In the genomic region with DNA sequence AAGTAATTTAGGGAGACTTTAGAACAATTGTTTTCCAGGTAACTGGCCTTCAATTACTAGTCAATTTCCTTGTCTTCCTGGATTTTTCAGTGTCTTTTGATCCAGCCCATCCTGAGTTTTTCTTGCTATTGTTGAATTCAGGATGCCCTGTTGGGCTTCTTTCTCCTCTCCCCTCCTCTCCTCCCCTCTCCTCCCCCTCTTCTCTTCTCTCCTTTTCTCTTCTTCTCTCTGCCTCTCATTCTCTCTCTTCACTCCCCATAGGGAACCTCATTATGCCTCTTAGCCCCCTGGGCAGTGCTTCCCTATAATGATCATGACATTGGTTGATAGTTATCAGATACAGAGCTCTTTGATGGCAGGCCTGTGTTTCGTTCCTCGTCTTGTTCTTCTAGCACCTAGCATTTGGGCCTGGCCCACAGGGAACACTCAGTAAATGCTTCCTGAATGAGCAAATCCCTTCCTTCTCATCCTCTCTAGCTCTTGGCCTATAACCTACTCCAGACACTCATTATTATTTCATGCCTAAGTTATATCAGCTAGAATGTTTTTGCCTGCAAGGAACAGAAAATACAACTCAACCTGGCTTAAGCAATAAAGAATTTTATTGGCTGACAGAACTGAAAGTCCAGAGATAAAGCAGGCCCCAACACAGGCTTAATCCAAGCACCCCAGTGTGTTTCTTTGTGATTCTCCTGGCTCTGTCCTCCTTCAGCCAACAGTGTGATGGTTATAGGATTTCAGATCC, we compare ENCODE assay signal across 28 cellular contexts. TPM values are rescaled to one million over a fixed set of nuclear protein-coding genes. Genes with fewer than 3 reads are reported as not detected.
DNase-seq lines count a peak whose midpoint lies in the region; ATAC-seq, FAIRE-seq and TF ChIP-seq lines count a peak whose summit lies in the region.
"Had no signal": no experiment of that assay in that cellular context is flagged by ENCODE, and none has a peak within 500 bp of the region (broad histone marks: within the 10 kb centered on the region; RNA-seq: fewer than 3 reads in every experiment).

No MANE protein-coding gene starts in this region.

- TF ChIP-seq CTCF in HEK293 (tag by site-specific recombination; IDR thresholded peaks at IDR 0.05) (no peak), MCF 10A (IDR thresholded peaks at IDR 0.05; ENCODE audit: unreplicated experiment) (no peak)

- H3K9me3 ChIP-seq in HEK293 (ENCODE audit: control insufficient read depth, insufficient read depth, low read depth, low read length) (no peaks in the 10 kb centered on the region), ectodermal cell (ENCODE audit: control insufficient read depth, low read length) (no peaks in the 10 kb centered on the region), small intestine (ENCODE audit: control insufficient read depth, low read depth) (no peaks in the 10 kb centered on the region)
- H3K9me3 ChIP-seq: adrenal gland, HAP-1, lower lobe of right lung, spleen had no signal

- intact Hi-C loops in MCF 10A (cut with micrococcal nuclease): no loop called here

- H3K4me1 Mint-ChIP-seq in MCF 10A (ENCODE audit: insufficient read depth, unreplicated experiment): peaks cover 7% of the 10 kb centered on the region
- H3K4me1 Mint-ChIP-seq: activated CD4-positive, alpha-beta memory T cell treated with anti-CD3 and anti-CD28 coated beads, Interleukin-2, amount 10 ng/mL, durations not matched to agents 7 days and 5 days had no signal

- H3K27ac Mint-ChIP-seq in MCF 10A (ENCODE audit: low read depth, unreplicated experiment): no peak overlapping the region
- H3K27ac Mint-ChIP-seq: activated CD4-positive, alpha-beta memory T cell treated with anti-CD3 and anti-CD28 coated beads, Interleukin-2, amount 10 ng/mL, durations not matched to agents 7 days and 5 days; type B pancreatic cell had no signal

- POLR2A ChIA-PET in HEK293 (lab: Yijun Ruan, JAX): no interaction called here
- POLR2A ChIA-PET in MCF 10A (lab: Yijun Ruan, JAX): interaction anchor here (0.6 to 0.7 kb wide), 2 partner anchors 51 to 1296 kb away, joined by 3 to 4 read pairs; no protein-coding TSS in a partner anchor

- FAIRE-seq in small intestine (lab: Jason Lieb, UNC): no peak

- H3K4me1 ChIP-seq in HEK293 (ENCODE audit: control insufficient read depth, insufficient read depth, low read length): no peaks in the 10 kb centered on the region
- peaks cover 4% of the 10 kb centered on the region for H3K4me1 ChIP-seq in ectodermal cell (ENCODE audit: control insufficient read depth, insufficient read depth, low read length)
- no peaks in the 10 kb centered on the region for H3K4me1 ChIP-seq in small intestine (ENCODE audit: control insufficient read depth in 2 of 2, insufficient read depth in 1 of 2, low read depth in 1 of 2, low read length in 1 of 2)
- H3K4me1 ChIP-seq: adrenal gland, foreskin keratinocyte, spleen had no signal

- H3K27me3 ChIP-seq in ectodermal cell (ENCODE audit: control insufficient read depth, insufficient read depth, low read length, poor library complexity, severe bottlenecking) (no peaks in the 10 kb centered on the region), small intestine (ENCODE audit: control insufficient read depth in 2 of 2, insufficient read depth in 2 of 2, low read length in 2 of 2) (no peaks in the 10 kb centered on the region)
- H3K27me3 ChIP-seq: adrenal gland, spleen had no signal

- H3K4me3 ChIP-seq in HEK293 (ENCODE audit: low read depth, low read length): no peak overlapping the region
- no peak overlapping the region for H3K4me3 ChIP-seq in ectodermal cell (ENCODE audit: insufficient read depth, low read depth, low read length)
- no peak overlapping the region for H3K4me3 ChIP-seq in small intestine (ENCODE audit: low read depth in 1 of 2, low read length in 2 of 2)
- H3K4me3 ChIP-seq: adrenal gland, HAP-1, lower lobe of right lung, spleen had no signal

- no peaks in the 10 kb centered on the region for H3K36me3 Mint-ChIP-seq in MCF 10A (ENCODE audit: insufficient read depth, unreplicated experiment)
- H3K36me3 Mint-ChIP-seq: type B pancreatic cell had no signal

- no peak overlapping the region for H3K4me3 Mint-ChIP-seq in MCF 10A (ENCODE audit: unreplicated experiment)
- H3K4me3 Mint-ChIP-seq: activated CD4-positive, alpha-beta memory T cell treated with anti-CD3 and anti-CD28 coated beads, Interleukin-2, amount 10 ng/mL, durations not matched to agents 7 days and 5 days; type B pancreatic cell had no signal

- ATAC-seq in GM19395 (IDR thresholded peaks at IDR 0.05; ENCODE audit: unreplicated experiment) (no peak), GM21737 (IDR thresholded peaks at IDR 0.05; ENCODE audit: unreplicated experiment) (no peak)
- ATAC-seq: foreskin keratinocyte, lower lobe of right lung had no signal

- no peaks in the 10 kb centered on the region for H3K9me3 Mint-ChIP-seq in MCF 10A (ENCODE audit: unreplicated experiment)
- H3K9me3 Mint-ChIP-seq: activated CD4-positive, alpha-beta memory T cell treated with anti-CD3 and anti-CD28 coated beads, Interleukin-2, amount 10 ng/mL, durations not matched to agents 7 days and 5 days had no signal

- BruUV-seq in MCF 10A (replicated peaks; lab: Mats Ljungman, UMichigan): no TSS peak

- H3K27me3 Mint-ChIP-seq in MCF 10A (ENCODE audit: insufficient read depth, unreplicated experiment): no peaks in the 10 kb centered on the region
- H3K27me3 Mint-ChIP-seq: activated CD4-positive, alpha-beta memory T cell treated with anti-CD3 and anti-CD28 coated beads, Interleukin-2, amount 10 ng/mL, durations not matched to agents 7 days and 5 days; type B pancreatic cell had no signal

- H3K36me3 ChIP-seq in HEK293 (ENCODE audit: control insufficient read depth in 2 of 2, insufficient read depth in 1 of 2, low read length in 2 of 2) (no peaks in the 10 kb centered on the region), ectodermal cell (ENCODE audit: control insufficient read depth, insufficient read depth, low read length) (no peaks in the 10 kb centered on the region), small intestine (ENCODE audit: control insufficient read depth in 2 of 2, insufficient read depth in 2 of 2, low read length in 2 of 2) (no peaks in the 10 kb centered on the region)
- H3K36me3 ChIP-seq: adrenal gland, lower lobe of right lung, spleen had no signal

- CTCF ChIA-PET in HEK293 (lab: Yijun Ruan, JAX) (no interaction called here), MCF 10A (lab: Yijun Ruan, JAX) (interaction anchor here (0.7 to 1.8 kb wide), 4 partner anchors 43 to 455 kb away, joined by 3 to 4 read pairs (median 3); no protein-coding TSS in a partner anchor)

- WGBS in ectodermal cell, 2 experiments: 31% methylated on average over 2 of the region's 2 CpGs
- WGBS in small intestine, 3 donors: 45 to 65% (median 61%) methylated on average over 2 of the region's 2 CpGs

- H3K27ac ChIP-seq in HEK293 (ENCODE audit: extremely low read depth, low read depth, low read length) (no peak overlapping the region), ectodermal cell (ENCODE audit: insufficient read depth, low read depth, low read length, poor library complexity, severe bottlenecking) (peak overlapping the region; percentile 28), small intestine (ENCODE audit: low read depth in 1 of 2, low read length in 1 of 2) (no peak overlapping the region)
- H3K27ac ChIP-seq: adrenal gland, foreskin keratinocyte, lower lobe of right lung, spleen had no signal

- DNase-seq in islet precursor cell: peak; percentile 67
- DNase-seq in small intestine: peak; percentile 19
- no peak for DNase-seq in MCF 10A (ENCODE audit: unreplicated experiment)
- DNase-seq in GM19238 (ENCODE audit: insufficient read length, low spot score): no peak
- DNase-seq: activated CD4-positive, alpha-beta memory T cell treated with anti-CD3 and anti-CD28 coated beads, Interleukin-2, amount 10 ng/mL, durations not matched to agents 7 days and 5 days; activated gamma-delta T cell treated with Interleukin-2 at 50 U/mL for 16 hours; adrenal gland; C1 segment of cervical spinal cord; DND-41; foreskin keratinocyte; KG1; lower lobe of right lung; MV-4-11; NCI-H1694; NCI-H226; NCI-H774; occipital lobe; retina; spleen; stimulated activated CD4-positive, alpha-beta T cell treated with anti-CD3 and anti-CD28 coated beads, Interleukin-4, amount 100 ng/mL, for 1 hour; stimulated activated naive CD4-positive, alpha-beta T cell treated with Interleukin-2 at 50 U/mL for 16 hours; T1000 had no signal

TF ChIP-seq in HEK293, 187 proteins besides CTCF, POLR2A, EP300 and RAD21:
- TF ChIP-seq ZNF146 (tag by site-specific recombination; IDR thresholded peaks at IDR 0.05) (no peak), ZNF837 (tag by site-specific recombination; IDR thresholded peaks at IDR 0.05) (no peak), ZNF211 (tag by site-specific recombination; IDR thresholded peaks at IDR 0.05; ENCODE audit: low read depth) (no peak), WT1 (tag by site-specific recombination; IDR thresholded peaks at IDR 0.05) (no peak), ZNF785 (tag by site-specific recombination; IDR thresholded peaks at IDR 0.05) (no peak), ZNF175 (tag by site-specific recombination; IDR thresholded peaks at IDR 0.05) (no peak)
- TF ChIP-seq, protein P1, sequence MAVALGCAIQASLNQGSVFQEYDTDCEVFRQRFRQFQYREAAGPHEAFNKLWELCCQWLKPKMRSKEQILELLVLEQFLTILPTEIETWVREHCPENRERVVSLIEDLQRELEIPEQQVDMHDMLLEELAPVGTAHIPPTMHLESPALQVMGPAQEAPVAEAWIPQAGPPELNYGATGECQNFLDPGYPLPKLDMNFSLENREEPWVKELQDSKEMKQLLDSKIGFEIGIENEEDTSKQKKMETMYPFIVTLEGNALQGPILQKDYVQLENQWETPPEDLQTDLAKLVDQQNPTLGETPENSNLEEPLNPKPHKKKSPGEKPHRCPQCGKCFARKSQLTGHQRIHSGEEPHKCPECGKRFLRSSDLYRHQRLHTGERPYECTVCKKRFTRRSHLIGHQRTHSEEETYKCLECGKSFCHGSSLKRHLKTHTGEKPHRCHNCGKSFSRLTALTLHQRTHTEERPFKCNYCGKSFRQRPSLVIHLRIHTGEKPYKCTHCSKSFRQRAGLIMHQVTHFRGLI (tag by site-specific recombination; IDR thresholded peaks at IDR 0.05): 0 out of 2 replicates have a peak, but pooled peaks have one; percentile 37

RNA-seq across cellular contexts. Expression of a gene that starts 56.8 kb away (rescaled TPM):
- 1.2 TPM for polyA plus RNA-seq in ectodermal cell (2013, experiment 1 of 4)
- polyA plus RNA-seq in ectodermal cell (2013, experiment 2 of 4): 1.2 TPM
- 0.96 TPM for polyA plus RNA-seq in ectodermal cell (2013, experiment 3 of 4)
- 1.5 TPM for polyA plus RNA-seq in ectodermal cell (2013, experiment 4 of 4)
- 1 to 10 TPM in 2 of 3 donors, under 1 TPM in 1; 0.27 to 2.9 (median 1.8) TPM for polyA plus RNA-seq in small intestine
- 2.7 and 3.3 TPM in 2 replicates for total RNA-seq in MCF 10A (2022)
- total RNA-seq: activated CD4-positive, alpha-beta memory T cell treated with anti-CD3 and anti-CD28 coated beads, Interleukin-2, amount 10 ng/mL, durations not matched to agents 7 days and 5 days; foreskin keratinocyte had no signal
- polyA plus RNA-seq: foreskin keratinocyte had no signal

Comparison
In these comparisons a context has a peak if more than half of its experiments do, and no peak if none do; other contexts are left out.
1. DNase-seq: peak in islet precursor cell (single experiment) and small intestine (single experiment); none in MCF 10A (single experiment) and GM19238 (single experiment).